In the genomic region with DNA sequence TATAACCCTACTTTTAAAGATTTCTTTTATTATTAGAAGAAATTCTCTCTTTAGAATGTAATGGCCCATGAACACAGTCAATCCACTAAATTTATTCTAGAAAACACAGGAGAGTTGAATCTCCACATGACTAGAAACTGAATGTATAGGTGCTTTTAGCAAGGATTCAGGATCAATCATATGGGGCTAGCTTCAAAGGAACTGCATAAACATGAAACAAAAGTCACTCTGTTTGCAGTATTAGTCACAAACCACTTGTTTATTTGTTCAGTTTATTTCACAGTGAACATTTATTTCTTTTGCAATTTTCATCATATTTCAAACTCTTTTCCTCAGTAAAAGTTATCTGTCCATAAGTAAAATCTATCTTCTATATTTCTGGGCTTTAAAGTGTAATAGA, we compare ENCODE assay signal across 17 cellular contexts.
"Had no signal": no experiment of that assay in that cellular context is flagged by ENCODE, and none has a peak within 500 bp of the region (broad histone marks: within the 10 kb centered on the region; RNA-seq: fewer than 3 reads in every experiment).

No MANE protein-coding gene starts in this region.

- DNase-seq: activated CD8-positive, alpha-beta memory T cell treated with anti-CD3 and anti-CD28 coated beads, Interleukin-2, amount 50 U/mL, for 48 hours; activated naive CD4-positive, alpha-beta T cell; activated T-cell treated with anti-CD3 and anti-CD28 coated beads, Interleukin-2, amount 50 U/mL, for 4 hours; cerebellar nuclear complex; erythroblast; head of caudate nucleus; hypothalamus; islet precursor cell; left cardiac atrium; spleen; stimulated activated CD4-positive, alpha-beta T cell treated with anti-CD3 and anti-CD28 coated beads, Interleukin-4, amount 100 ng/mL, for 1 hour; stimulated activated naive CD4-positive, alpha-beta T cell; T1000; upper lobe of right lung had no signal

- ATAC-seq: activated T-cell treated with anti-CD3 and anti-CD28 coated beads, Interleukin-2, amount 50 U/mL, for 4 hours; gastroesophageal sphincter; left cardiac atrium; natural killer cell treated with Interleukin-12 subunit alpha and Interleukin-12 subunit beta and Interleukin-15 and Interleukin-18, amount 100 ng/mL, for 72 hours; upper lobe of right lung; WTC11 had no signal
